In genomic region chr1:201436461-201436860, GRCh38 we compare ENCODE assay signal across 1 cellular context.
TF ChIP-seq lines count a peak whose summit lies in the region.

No MANE protein-coding gene starts in this region.

TF ChIP-seq in GM12878, 131 proteins besides CTCF, POLR2A, EP300 and RAD21:
- no peak for TF ChIP-seq SIN3A (IDR thresholded peaks at IDR 0.05; ENCODE audit: low read depth, low read length)
- TF ChIP-seq ASH2L (IDR thresholded peaks at IDR 0.05; ENCODE audit: borderline replicate concordance, low read depth): no peak
- no peak for TF ChIP-seq ZNF274 (IDR thresholded peaks at IDR 0.05; ENCODE audit: insufficient read depth, insufficient read length)
- no peak for TF ChIP-seq NFYA (IDR thresholded peaks at IDR 0.05; ENCODE audit: borderline replicate concordance, low read depth, low read length)
- no peak for TF ChIP-seq SREBF1 (IDR thresholded peaks at IDR 0.05; ENCODE audit: low read length)
- no peak for TF ChIP-seq MEF2A (IDR thresholded peaks at IDR 0.05; ENCODE audit: insufficient read depth, low read depth, low read length)
- TF ChIP-seq KDM1A (IDR thresholded peaks at IDR 0.05; ENCODE audit: borderline replicate concordance): no peak
- no peak for TF ChIP-seq TAF1 (IDR thresholded peaks at IDR 0.05; ENCODE audit: borderline replicate concordance, low read depth, low read length)
- TF ChIP-seq ETV6 (conservative IDR thresholded peaks at IDR 0.05 in 1 of 2, IDR thresholded peaks at IDR 0.05 in 1 of 2; ENCODE audit: borderline replicate concordance in 1 of 2, low read depth in 1 of 2): no peak
- no peak for TF ChIP-seq MYC (IDR thresholded peaks at IDR 0.05; ENCODE audit: insufficient read depth, insufficient read length, insufficient replicate concordance, low read length, severe bottlenecking)
- TF ChIP-seq SMARCA5 (IDR thresholded peaks at IDR 0.05): no peak
- TF ChIP-seq CBX3 (IDR thresholded peaks at IDR 0.05; ENCODE audit: borderline replicate concordance, low read depth): no peak
- TF ChIP-seq NFIC (IDR thresholded peaks at IDR 0.05; ENCODE audit: low read depth, low read length): no peak
- no peak for TF ChIP-seq BCL3 (IDR thresholded peaks at IDR 0.05; ENCODE audit: borderline replicate concordance, insufficient read depth, low read depth, low read length, poor library complexity, severe bottlenecking)
- TF ChIP-seq PML (IDR thresholded peaks at IDR 0.05; ENCODE audit: low read length): no peak
- TF ChIP-seq IKZF2 (IDR thresholded peaks at IDR 0.05): no peak
- TF ChIP-seq NBN (IDR thresholded peaks at IDR 0.05): no peak
